ENCODE assay signal across 1 cellular context in the genomic region with DNA sequence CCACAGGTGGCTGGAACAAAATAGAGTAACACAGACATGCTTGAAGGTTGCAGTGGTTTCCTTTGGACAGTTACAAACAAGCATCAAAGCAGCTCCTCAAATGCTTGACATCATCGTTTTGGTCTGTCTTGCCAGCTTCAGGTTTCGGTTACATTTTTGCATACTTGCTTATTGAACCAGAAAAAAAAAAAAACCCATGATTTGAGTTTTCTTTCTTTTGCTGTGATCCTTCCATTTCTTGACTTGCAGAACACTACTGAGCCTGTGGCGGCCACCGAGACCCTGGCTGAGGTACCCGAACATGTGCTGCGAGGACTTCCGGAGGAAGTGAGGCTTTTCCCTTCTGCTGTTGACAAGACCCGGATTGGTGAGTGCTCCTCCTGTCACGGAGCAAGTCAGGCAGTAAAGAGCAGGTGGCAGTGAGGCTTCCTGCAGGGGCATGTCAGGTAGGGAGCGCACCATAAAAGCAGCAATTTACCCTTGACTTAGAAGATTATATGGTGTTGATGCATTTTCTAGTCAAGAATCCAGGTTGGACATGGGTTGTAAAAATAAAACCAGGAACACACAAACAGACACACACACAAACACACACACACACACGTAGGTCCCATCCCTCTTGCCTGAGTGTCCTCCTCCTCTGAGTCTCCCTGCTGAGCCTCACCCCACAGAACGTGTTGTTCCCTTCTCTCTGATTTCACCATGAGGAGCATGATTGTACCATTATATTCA.
TF ChIP-seq lines count a peak whose summit lies in the region.

No MANE protein-coding gene starts in this region.

TF ChIP-seq in GM12878, 131 proteins besides CTCF, POLR2A, EP300 and RAD21 (continued from another document and continues in another):
- TF ChIP-seq, protein P1, sequence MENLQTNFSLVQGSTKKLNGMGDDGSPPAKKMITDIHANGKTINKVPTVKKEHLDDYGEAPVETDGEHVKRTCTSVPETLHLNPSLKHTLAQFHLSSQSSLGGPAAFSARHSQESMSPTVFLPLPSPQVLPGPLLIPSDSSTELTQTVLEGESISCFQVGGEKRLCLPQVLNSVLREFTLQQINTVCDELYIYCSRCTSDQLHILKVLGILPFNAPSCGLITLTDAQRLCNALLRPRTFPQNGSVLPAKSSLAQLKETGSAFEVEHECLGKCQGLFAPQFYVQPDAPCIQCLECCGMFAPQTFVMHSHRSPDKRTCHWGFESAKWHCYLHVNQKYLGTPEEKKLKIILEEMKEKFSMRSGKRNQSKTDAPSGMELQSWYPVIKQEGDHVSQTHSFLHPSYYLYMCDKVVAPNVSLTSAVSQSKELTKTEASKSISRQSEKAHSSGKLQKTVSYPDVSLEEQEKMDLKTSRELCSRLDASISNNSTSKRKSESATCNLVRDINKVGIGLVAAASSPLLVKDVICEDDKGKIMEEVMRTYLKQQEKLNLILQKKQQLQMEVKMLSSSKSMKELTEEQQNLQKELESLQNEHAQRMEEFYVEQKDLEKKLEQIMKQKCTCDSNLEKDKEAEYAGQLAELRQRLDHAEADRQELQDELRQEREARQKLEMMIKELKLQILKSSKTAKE (IDR thresholded peaks at IDR 0.05; ENCODE audit: low read depth, poor library complexity, severe bottlenecking): peak; percentile 83
- peak; percentile 78 for TF ChIP-seq TAF1 (IDR thresholded peaks at IDR 0.05; ENCODE audit: borderline replicate concordance, low read depth, low read length)
- TF ChIP-seq SP1 (IDR thresholded peaks at IDR 0.05; ENCODE audit: low read depth, low read length): peak; percentile 63
- TF ChIP-seq ZNF274 (IDR thresholded peaks at IDR 0.05; ENCODE audit: insufficient read depth, insufficient read length): no peak
- TF ChIP-seq MEF2A (IDR thresholded peaks at IDR 0.05; ENCODE audit: insufficient read depth, low read depth, low read length): peak; percentile 70
- TF ChIP-seq HDAC6 (IDR thresholded peaks at IDR 0.05; ENCODE audit: unreplicated experiment): no peak
- TF ChIP-seq, protein P2, sequence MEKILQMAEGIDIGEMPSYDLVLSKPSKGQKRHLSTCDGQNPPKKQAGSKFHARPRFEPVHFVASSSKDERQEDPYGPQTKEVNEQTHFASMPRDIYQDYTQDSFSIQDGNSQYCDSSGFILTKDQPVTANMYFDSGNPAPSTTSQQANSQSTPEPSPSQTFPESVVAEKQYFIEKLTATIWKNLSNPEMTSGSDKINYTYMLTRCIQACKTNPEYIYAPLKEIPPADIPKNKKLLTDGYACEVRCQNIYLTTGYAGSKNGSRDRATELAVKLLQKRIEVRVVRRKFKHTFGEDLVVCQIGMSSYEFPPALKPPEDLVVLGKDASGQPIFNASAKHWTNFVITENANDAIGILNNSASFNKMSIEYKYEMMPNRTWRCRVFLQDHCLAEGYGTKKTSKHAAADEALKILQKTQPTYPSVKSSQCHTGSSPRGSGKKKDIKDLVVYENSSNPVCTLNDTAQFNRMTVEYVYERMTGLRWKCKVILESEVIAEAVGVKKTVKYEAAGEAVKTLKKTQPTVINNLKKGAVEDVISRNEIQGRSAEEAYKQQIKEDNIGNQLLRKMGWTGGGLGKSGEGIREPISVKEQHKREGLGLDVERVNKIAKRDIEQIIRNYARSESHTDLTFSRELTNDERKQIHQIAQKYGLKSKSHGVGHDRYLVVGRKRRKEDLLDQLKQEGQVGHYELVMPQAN (conservative IDR thresholded peaks at IDR 0.05): peak; percentile 59
- peak; percentile 75 to 79 for TF ChIP-seq BHLHE40 (IDR thresholded peaks at IDR 0.05; ENCODE audit: borderline replicate concordance in 1 of 2, low read depth in 2 of 2, low read length in 1 of 2)
- no peak for TF ChIP-seq SMAD1 (IDR thresholded peaks at IDR 0.05; ENCODE audit: low read depth, partially characterized antibody)
- no peak for TF ChIP-seq POLR2AphosphoS2 (IDR thresholded peaks at IDR 0.05; ENCODE audit: low read depth, low read length)
- TF ChIP-seq CHD2 (IDR thresholded peaks at IDR 0.05; ENCODE audit: borderline replicate concordance, low read depth, low read length): peak; percentile 51; the same call in 1 of the 2 replicates
- TF ChIP-seq NR2C2 (IDR thresholded peaks at IDR 0.05; ENCODE audit: borderline replicate concordance, control insufficient read depth, insufficient read length, low read depth): no peak
- no peak for TF ChIP-seq SUZ12 (IDR thresholded peaks at IDR 0.05; ENCODE audit: unreplicated experiment)
- TF ChIP-seq, protein P3, sequence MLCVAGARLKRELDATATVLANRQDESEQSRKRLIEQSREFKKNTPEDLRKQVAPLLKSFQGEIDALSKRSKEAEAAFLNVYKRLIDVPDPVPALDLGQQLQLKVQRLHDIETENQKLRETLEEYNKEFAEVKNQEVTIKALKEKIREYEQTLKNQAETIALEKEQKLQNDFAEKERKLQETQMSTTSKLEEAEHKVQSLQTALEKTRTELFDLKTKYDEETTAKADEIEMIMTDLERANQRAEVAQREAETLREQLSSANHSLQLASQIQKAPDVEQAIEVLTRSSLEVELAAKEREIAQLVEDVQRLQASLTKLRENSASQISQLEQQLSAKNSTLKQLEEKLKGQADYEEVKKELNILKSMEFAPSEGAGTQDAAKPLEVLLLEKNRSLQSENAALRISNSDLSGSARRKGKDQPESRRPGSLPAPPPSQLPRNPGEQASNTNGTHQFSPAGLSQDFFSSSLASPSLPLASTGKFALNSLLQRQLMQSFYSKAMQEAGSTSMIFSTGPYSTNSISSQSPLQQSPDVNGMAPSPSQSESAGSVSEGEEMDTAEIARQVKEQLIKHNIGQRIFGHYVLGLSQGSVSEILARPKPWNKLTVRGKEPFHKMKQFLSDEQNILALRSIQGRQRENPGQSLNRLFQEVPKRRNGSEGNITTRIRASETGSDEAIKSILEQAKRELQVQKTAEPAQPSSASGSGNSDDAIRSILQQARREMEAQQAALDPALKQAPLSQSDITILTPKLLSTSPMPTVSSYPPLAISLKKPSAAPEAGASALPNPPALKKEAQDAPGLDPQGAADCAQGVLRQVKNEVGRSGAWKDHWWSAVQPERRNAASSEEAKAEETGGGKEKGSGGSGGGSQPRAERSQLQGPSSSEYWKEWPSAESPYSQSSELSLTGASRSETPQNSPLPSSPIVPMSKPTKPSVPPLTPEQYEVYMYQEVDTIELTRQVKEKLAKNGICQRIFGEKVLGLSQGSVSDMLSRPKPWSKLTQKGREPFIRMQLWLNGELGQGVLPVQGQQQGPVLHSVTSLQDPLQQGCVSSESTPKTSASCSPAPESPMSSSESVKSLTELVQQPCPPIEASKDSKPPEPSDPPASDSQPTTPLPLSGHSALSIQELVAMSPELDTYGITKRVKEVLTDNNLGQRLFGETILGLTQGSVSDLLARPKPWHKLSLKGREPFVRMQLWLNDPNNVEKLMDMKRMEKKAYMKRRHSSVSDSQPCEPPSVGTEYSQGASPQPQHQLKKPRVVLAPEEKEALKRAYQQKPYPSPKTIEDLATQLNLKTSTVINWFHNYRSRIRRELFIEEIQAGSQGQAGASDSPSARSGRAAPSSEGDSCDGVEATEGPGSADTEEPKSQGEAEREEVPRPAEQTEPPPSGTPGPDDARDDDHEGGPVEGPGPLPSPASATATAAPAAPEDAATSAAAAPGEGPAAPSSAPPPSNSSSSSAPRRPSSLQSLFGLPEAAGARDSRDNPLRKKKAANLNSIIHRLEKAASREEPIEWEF (IDR thresholded peaks at IDR 0.05; ENCODE audit: insufficient replicate concordance, low read depth, low read length): peak; percentile 78
- peak; percentile 82 for TF ChIP-seq IRF4 (IDR thresholded peaks at IDR 0.05; ENCODE audit: low read depth, low read length)
- no peak for TF ChIP-seq ZNF24 (IDR thresholded peaks at IDR 0.05)
- TF ChIP-seq TCF3 (IDR thresholded peaks at IDR 0.05; ENCODE audit: borderline replicate concordance, insufficient read depth, low read depth, low read length): peak; percentile 72; the same call in 1 of the 2 replicates
- TF ChIP-seq SIX5 (IDR thresholded peaks at IDR 0.05; ENCODE audit: low read depth, low read length, severe bottlenecking): peak; percentile 13
- TF ChIP-seq MYB (IDR thresholded peaks at IDR 0.05; ENCODE audit: borderline replicate concordance, low read depth, low read length): no peak; the same call in 1 of the 2 replicates
- TF ChIP-seq JUND (IDR thresholded peaks at IDR 0.05; ENCODE audit: low read depth, low read length): no peak
- TF ChIP-seq TARDBP (IDR thresholded peaks at IDR 0.05; ENCODE audit: borderline replicate concordance): peak; percentile 19; the same call in 1 of the 2 replicates
- TF ChIP-seq WRNIP1 (IDR thresholded peaks at IDR 0.05; ENCODE audit: borderline replicate concordance, low read depth, low read length): no peak
- TF ChIP-seq IKZF2 (IDR thresholded peaks at IDR 0.05): peak; percentile 43 to 69; a peak in 3 of 4 replicates
- TF ChIP-seq, protein P4, sequence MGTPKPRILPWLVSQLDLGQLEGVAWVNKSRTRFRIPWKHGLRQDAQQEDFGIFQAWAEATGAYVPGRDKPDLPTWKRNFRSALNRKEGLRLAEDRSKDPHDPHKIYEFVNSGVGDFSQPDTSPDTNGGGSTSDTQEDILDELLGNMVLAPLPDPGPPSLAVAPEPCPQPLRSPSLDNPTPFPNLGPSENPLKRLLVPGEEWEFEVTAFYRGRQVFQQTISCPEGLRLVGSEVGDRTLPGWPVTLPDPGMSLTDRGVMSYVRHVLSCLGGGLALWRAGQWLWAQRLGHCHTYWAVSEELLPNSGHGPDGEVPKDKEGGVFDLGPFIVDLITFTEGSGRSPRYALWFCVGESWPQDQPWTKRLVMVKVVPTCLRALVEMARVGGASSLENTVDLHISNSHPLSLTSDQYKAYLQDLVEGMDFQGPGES (IDR thresholded peaks at IDR 0.05): no peak
- TF ChIP-seq ZBED1 (IDR thresholded peaks at IDR 0.05; ENCODE audit: borderline replicate concordance): peak; percentile 73; the same call in 1 of the 2 replicates
- TF ChIP-seq BRCA1 (IDR thresholded peaks at IDR 0.05; ENCODE audit: low read depth, low read length): no peak
- no peak for TF ChIP-seq ASH2L (IDR thresholded peaks at IDR 0.05; ENCODE audit: borderline replicate concordance, low read depth)
- TF ChIP-seq RUNX3 (IDR thresholded peaks at IDR 0.05; ENCODE audit: low read length): peak; percentile 85
- TF ChIP-seq, protein P5, sequence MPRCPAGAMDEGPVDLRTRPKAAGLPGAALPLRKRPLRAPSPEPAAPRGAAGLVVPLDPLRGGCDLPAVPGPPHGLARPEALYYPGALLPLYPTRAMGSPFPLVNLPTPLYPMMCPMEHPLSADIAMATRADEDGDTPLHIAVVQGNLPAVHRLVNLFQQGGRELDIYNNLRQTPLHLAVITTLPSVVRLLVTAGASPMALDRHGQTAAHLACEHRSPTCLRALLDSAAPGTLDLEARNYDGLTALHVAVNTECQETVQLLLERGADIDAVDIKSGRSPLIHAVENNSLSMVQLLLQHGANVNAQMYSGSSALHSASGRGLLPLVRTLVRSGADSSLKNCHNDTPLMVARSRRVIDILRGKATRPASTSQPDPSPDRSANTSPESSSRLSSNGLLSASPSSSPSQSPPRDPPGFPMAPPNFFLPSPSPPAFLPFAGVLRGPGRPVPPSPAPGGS (IDR thresholded peaks at IDR 0.05; ENCODE audit: borderline replicate concordance, insufficient read depth, low read depth, low read length, poor library complexity, severe bottlenecking): no peak
- peak; percentile 51 for TF ChIP-seq MYC (IDR thresholded peaks at IDR 0.05; ENCODE audit: insufficient read depth, insufficient read length, insufficient replicate concordance, low read length, severe bottlenecking)
- TF ChIP-seq, protein P6, sequence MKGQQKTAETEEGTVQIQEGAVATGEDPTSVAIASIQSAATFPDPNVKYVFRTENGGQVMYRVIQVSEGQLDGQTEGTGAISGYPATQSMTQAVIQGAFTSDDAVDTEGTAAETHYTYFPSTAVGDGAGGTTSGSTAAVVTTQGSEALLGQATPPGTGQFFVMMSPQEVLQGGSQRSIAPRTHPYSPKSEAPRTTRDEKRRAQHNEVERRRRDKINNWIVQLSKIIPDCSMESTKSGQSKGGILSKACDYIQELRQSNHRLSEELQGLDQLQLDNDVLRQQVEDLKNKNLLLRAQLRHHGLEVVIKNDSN (IDR thresholded peaks at IDR 0.05; ENCODE audit: borderline replicate concordance, extremely low read length, insufficient read depth, low read depth, low read length): peak; percentile 57
- TF ChIP-seq, protein P7, sequence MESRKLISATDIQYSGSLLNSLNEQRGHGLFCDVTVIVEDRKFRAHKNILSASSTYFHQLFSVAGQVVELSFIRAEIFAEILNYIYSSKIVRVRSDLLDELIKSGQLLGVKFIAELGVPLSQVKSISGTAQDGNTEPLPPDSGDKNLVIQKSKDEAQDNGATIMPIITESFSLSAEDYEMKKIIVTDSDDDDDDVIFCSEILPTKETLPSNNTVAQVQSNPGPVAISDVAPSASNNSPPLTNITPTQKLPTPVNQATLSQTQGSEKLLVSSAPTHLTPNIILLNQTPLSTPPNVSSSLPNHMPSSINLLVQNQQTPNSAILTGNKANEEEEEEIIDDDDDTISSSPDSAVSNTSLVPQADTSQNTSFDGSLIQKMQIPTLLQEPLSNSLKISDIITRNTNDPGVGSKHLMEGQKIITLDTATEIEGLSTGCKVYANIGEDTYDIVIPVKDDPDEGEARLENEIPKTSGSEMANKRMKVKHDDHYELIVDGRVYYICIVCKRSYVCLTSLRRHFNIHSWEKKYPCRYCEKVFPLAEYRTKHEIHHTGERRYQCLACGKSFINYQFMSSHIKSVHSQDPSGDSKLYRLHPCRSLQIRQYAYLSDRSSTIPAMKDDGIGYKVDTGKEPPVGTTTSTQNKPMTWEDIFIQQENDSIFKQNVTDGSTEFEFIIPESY (IDR thresholded peaks at IDR 0.05): no peak
- TF ChIP-seq MEF2B (IDR thresholded peaks at IDR 0.05; ENCODE audit: partially characterized antibody, poor library complexity, severe bottlenecking): peak; percentile 40
- no peak for TF ChIP-seq KLF5 (IDR thresholded peaks at IDR 0.05; ENCODE audit: partially characterized antibody)
- no peak for TF ChIP-seq FOXK2 (IDR thresholded peaks at IDR 0.05)
- TF ChIP-seq IKZF1 (conservative IDR thresholded peaks at IDR 0.05): no peak; the same call in 1 of the 2 replicates
- peak; percentile 78; the same call in 1 of the 2 replicates for TF ChIP-seq NBN (IDR thresholded peaks at IDR 0.05)
- TF ChIP-seq, protein P8, sequence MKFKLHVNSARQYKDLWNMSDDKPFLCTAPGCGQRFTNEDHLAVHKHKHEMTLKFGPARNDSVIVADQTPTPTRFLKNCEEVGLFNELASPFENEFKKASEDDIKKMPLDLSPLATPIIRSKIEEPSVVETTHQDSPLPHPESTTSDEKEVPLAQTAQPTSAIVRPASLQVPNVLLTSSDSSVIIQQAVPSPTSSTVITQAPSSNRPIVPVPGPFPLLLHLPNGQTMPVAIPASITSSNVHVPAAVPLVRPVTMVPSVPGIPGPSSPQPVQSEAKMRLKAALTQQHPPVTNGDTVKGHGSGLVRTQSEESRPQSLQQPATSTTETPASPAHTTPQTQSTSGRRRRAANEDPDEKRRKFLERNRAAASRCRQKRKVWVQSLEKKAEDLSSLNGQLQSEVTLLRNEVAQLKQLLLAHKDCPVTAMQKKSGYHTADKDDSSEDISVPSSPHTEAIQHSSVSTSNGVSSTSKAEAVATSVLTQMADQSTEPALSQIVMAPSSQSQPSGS (IDR thresholded peaks at IDR 0.05; ENCODE audit: low read length): peak; percentile 94
- no peak for TF ChIP-seq EGR1 (IDR thresholded peaks at IDR 0.05; ENCODE audit: borderline replicate concordance in 1 of 2, low read depth in 2 of 2, low read length in 2 of 2)
- TF ChIP-seq, protein P9, sequence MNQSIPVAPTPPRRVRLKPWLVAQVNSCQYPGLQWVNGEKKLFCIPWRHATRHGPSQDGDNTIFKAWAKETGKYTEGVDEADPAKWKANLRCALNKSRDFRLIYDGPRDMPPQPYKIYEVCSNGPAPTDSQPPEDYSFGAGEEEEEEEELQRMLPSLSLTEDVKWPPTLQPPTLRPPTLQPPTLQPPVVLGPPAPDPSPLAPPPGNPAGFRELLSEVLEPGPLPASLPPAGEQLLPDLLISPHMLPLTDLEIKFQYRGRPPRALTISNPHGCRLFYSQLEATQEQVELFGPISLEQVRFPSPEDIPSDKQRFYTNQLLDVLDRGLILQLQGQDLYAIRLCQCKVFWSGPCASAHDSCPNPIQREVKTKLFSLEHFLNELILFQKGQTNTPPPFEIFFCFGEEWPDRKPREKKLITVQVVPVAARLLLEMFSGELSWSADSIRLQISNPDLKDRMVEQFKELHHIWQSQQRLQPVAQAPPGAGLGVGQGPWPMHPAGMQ (IDR thresholded peaks at IDR 0.05; ENCODE audit: borderline replicate concordance): no peak
